In genomic region chr10:14699482-14699881, GRCh38 we compare ENCODE assay signal across 10 cellular contexts.
"Had no signal": no experiment of that assay in that cellular context is flagged by ENCODE, and none has a peak within 500 bp of the region (broad histone marks: within the 10 kb centered on the region; RNA-seq: fewer than 3 reads in every experiment).

No MANE protein-coding gene starts in this region.

- H3K4me3 ChIP-seq: GM23248 had no signal

- H3K9ac ChIP-seq: GM23248, KMS-11 had no signal

- H3K27ac Mint-ChIP-seq: H9, HFFc6, IgD-negative memory B cell had no signal

- H3K9me3 Mint-ChIP-seq: HFFc6 had no signal

- H3K4me2 ChIP-seq: KMS-11 had no signal

- H3K4me3 Mint-ChIP-seq: H9, HFFc6, IgD-negative memory B cell had no signal

- H2AFZ ChIP-seq: GM23248 had no signal

- FAIRE-seq: H54, HTR-8/SVneo had no signal

- DNase-seq: GM23248, GOT3, H9, HCEC 1CT, HFFc6, KBM-7 had no signal

- H3K27ac ChIP-seq: GM23248, KMS-11 had no signal
